24 cellular contexts compared by ENCODE assay signal in the genomic region with DNA sequence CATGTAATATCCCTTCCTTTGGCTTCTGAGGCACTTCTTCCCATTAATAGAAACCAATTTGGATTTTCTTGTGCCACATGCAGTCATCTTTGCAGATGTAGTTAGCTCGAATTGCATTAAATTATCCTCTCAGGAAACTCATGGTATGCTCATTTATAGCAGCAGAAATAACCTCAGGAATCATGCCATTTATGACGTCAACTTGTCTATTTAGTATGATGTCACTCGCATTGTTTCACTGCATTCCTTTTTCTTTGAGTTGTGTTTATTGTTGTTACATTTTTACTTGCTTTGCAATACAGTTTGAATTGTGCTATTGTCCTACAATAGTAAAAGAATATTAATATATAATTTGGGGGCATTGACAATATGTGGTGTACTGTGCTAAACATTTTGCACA.
"Had no signal": no experiment of that assay in that cellular context is flagged by ENCODE, and none has a peak within 500 bp of the region (broad histone marks: within the 10 kb centered on the region; RNA-seq: fewer than 3 reads in every experiment).

No MANE protein-coding gene starts in this region.

- H3K27ac ChIP-seq: adrenal gland, SK-N-MC, VCaP had no signal

- H3K4me3 Mint-ChIP-seq: activated CD4-positive, alpha-beta memory T cell treated with anti-CD3 and anti-CD28 coated beads, Interleukin-2, amount 10 ng/mL, durations not matched to agents 7 days and 5 days; activated CD4-positive, alpha-beta T cell treated with anti-CD3 and anti-CD28 coated beads, Interleukin-2, amount 10 ng/mL, durations not matched to agents 7 days and 5 days; activated naive CD4-positive, alpha-beta T cell treated with anti-CD3 and anti-CD28 coated beads for 36 hours; activated naive CD8-positive, alpha-beta T cell; activated T-helper 17 cell treated with anti-CD3 and anti-CD28 coated beads, Interleukin-2, amount 50 U/mL, for 72 hours had no signal

- H3K27ac Mint-ChIP-seq: activated CD4-positive, alpha-beta memory T cell treated with anti-CD3 and anti-CD28 coated beads, Interleukin-2, amount 10 ng/mL, durations not matched to agents 7 days and 5 days; activated CD4-positive, alpha-beta T cell treated with anti-CD3 and anti-CD28 coated beads, Interleukin-2, amount 10 ng/mL, durations not matched to agents 7 days and 5 days; activated naive CD4-positive, alpha-beta T cell treated with anti-CD3 and anti-CD28 coated beads for 36 hours; activated naive CD8-positive, alpha-beta T cell; activated T-helper 17 cell treated with anti-CD3 and anti-CD28 coated beads, Interleukin-2, amount 50 U/mL, for 72 hours had no signal

- H3K9me3 ChIP-seq: adrenal gland had no signal

- H3K36me3 Mint-ChIP-seq: activated naive CD8-positive, alpha-beta T cell had no signal

- H3K4me1 Mint-ChIP-seq: activated CD4-positive, alpha-beta memory T cell treated with anti-CD3 and anti-CD28 coated beads, Interleukin-2, amount 10 ng/mL, durations not matched to agents 7 days and 5 days; activated CD4-positive, alpha-beta T cell treated with anti-CD3 and anti-CD28 coated beads, Interleukin-2, amount 10 ng/mL, durations not matched to agents 7 days and 5 days; activated T-helper 17 cell treated with anti-CD3 and anti-CD28 coated beads, Interleukin-2, amount 50 U/mL, for 72 hours had no signal

- H3K36me3 ChIP-seq: adrenal gland had no signal

- H3K27me3 ChIP-seq: adrenal gland had no signal

- ATAC-seq: activated T-helper 17 cell treated with anti-CD3 and anti-CD28 coated beads, Interleukin-2, amount 50 U/mL, for 72 hours had no signal

- H3K9me3 Mint-ChIP-seq: activated CD4-positive, alpha-beta memory T cell treated with anti-CD3 and anti-CD28 coated beads, Interleukin-2, amount 10 ng/mL, durations not matched to agents 7 days and 5 days; activated CD4-positive, alpha-beta T cell treated with anti-CD3 and anti-CD28 coated beads, Interleukin-2, amount 10 ng/mL, durations not matched to agents 7 days and 5 days; activated naive CD4-positive, alpha-beta T cell treated with anti-CD3 and anti-CD28 coated beads for 36 hours; activated T-helper 17 cell treated with anti-CD3 and anti-CD28 coated beads, Interleukin-2, amount 50 U/mL, for 72 hours had no signal

- H3K4me3 ChIP-seq: adrenal gland, SK-N-MC had no signal

- DNase-seq: activated CD4-positive, alpha-beta memory T cell treated with anti-CD3 and anti-CD28 coated beads, Interleukin-2, amount 10 ng/mL, durations not matched to agents 7 days and 5 days; activated CD4-positive, alpha-beta T cell treated with anti-CD3 and anti-CD28 coated beads, Interleukin-2, amount 10 ng/mL, durations not matched to agents 7 days and 5 days; activated CD4-positive, CD25-positive, alpha-beta regulatory T cell; activated gamma-delta T cell; activated naive CD4-positive, alpha-beta T cell treated with anti-CD3 and anti-CD28 coated beads for 36 hours; activated T-cell treated with anti-CD3 and anti-CD28 coated beads for 4 hours; activated T-cell treated with anti-CD3 and anti-CD28 coated beads, Interleukin-2, amount 50 U/mL, for 48 hours; adrenal gland; anterior cingulate cortex; KG1; NCI-H1092; NCI-H1417 treated with DMSO at 0.1 percent for 48 hours; NCI-H1694; NCI-H2029; NCI-H345; NCI-H510A; NCI-H526 treated with DMSO at 0.1 percent for 48 hours; NCI-H82; SIG-M5; T-helper 1 cell had no signal
